In the genomic region with DNA sequence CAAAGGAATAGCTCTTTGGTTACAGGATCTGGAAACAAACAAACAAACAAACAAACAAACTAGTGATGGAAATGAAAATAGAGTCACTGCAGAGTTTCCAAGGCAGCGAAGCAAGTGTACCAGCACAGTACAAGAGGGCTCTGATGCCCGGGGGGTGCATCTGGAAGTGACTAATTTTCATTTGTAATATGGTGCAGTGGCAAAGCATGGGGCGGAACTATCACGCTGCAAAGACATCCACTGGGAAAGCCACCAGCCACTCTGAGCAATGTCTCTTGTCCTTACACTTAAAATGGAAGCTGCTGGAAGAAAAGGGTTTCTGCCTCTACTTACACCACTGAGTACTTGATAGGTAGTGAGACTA, we compare ENCODE assay signal across 14 cellular contexts. TPM values are rescaled to one million over a fixed set of nuclear protein-coding genes. Genes with fewer than 3 reads are reported as not detected.
A peak's percentile ranks its signal among the peaks of the same experiment; 100 is the strongest.
DNase-seq lines count a peak whose midpoint lies in the region; ATAC-seq and TF ChIP-seq lines count a peak whose summit lies in the region.
"Had no signal": no experiment of that assay in that cellular context is flagged by ENCODE, and none has a peak within 500 bp of the region (broad histone marks: within the 10 kb centered on the region; RNA-seq: fewer than 3 reads in every experiment).

No MANE protein-coding gene starts in this region.

- H3K4me3 ChIP-seq in HUES48 (ENCODE audit: low read depth, low read length) (no peak overlapping the region), sigmoid colon (no peak overlapping the region)

- DNase-seq in activated naive CD8-positive, alpha-beta T cell treated with anti-CD3 and anti-CD28 coated beads, Interleukin-2, amount 50 U/mL, for 24 hours = no peak
- DNase-seq in naive B cell = no peak
- no peak for DNase-seq in HT-29 (ENCODE audit: low spot score)
- DNase-seq in sigmoid colon = no peak
- DNase-seq: COR-L47, cortex of kidney, head of caudate nucleus, small intestine, T1000 had no signal

- H3K9me3 ChIP-seq in HUES48 (ENCODE audit: control insufficient read depth, insufficient read depth, low read length) = no peaks in the 10 kb centered on the region
- H3K9me3 ChIP-seq in sigmoid colon = no peaks in the 10 kb centered on the region

- 54 to 94% methylated on average over 4 of the region's 4 CpGs for WGBS in sigmoid colon, 2 donors

- peak overlapping the region; percentile 35; the same call in 1 of the 2 replicates for H3K27ac ChIP-seq in C4-2B
- peak overlapping the region; percentile 72 for H3K27ac ChIP-seq in HUES48 (ENCODE audit: low read depth, low read length)
- no peak overlapping the region for H3K27ac ChIP-seq in sigmoid colon
- H3K27ac ChIP-seq: HL-60 had no signal

- ATAC-seq in activated naive CD8-positive, alpha-beta T cell treated with anti-CD3 and anti-CD28 coated beads, Interleukin-2, amount 50 U/mL, for 24 hours = no peak
- ATAC-seq in naive B cell (ENCODE audit: low read depth in 2 of 2) = no peak
- no peak for ATAC-seq in HG02763 (IDR thresholded peaks at IDR 0.05; ENCODE audit: unreplicated experiment)
- ATAC-seq in GM18511 (IDR thresholded peaks at IDR 0.05; ENCODE audit: unreplicated experiment) = no peak

- no peaks in the 10 kb centered on the region for H3K9me3 Mint-ChIP-seq in activated naive CD8-positive, alpha-beta T cell treated with anti-CD3 and anti-CD28 coated beads, Interleukin-2, amount 50 U/mL, for 24 hours
- no peaks in the 10 kb centered on the region for H3K9me3 Mint-ChIP-seq in naive B cell

- TF ChIP-seq POLR2A in sigmoid colon (IDR thresholded peaks at IDR 0.05) = no peak

- H3K27me3 Mint-ChIP-seq in activated naive CD8-positive, alpha-beta T cell treated with anti-CD3 and anti-CD28 coated beads, Interleukin-2, amount 50 U/mL, for 24 hours = no peaks in the 10 kb centered on the region
- no peaks in the 10 kb centered on the region for H3K27me3 Mint-ChIP-seq in naive B cell

- peaks cover 47% of the 10 kb centered on the region for H3K4me1 Mint-ChIP-seq in activated naive CD8-positive, alpha-beta T cell treated with anti-CD3 and anti-CD28 coated beads, Interleukin-2, amount 50 U/mL, for 24 hours
- peaks cover 40 to 64% (median 45%) of the 10 kb centered on the region in 3 donors for H3K4me1 Mint-ChIP-seq in naive B cell

- TF ChIP-seq CTCF in C4-2B (conservative IDR thresholded peaks at IDR 0.05) (no peak), sigmoid colon (IDR thresholded peaks at IDR 0.05) (no peak)

- H3K36me3 ChIP-seq in HUES48 (ENCODE audit: control insufficient read depth, insufficient read depth, low read length) = no peaks in the 10 kb centered on the region
- no peaks in the 10 kb centered on the region for H3K36me3 ChIP-seq in sigmoid colon

- H3K27me3 ChIP-seq in HUES48 (ENCODE audit: control insufficient read depth, insufficient read depth, low read length) = no peaks in the 10 kb centered on the region
- H3K27me3 ChIP-seq in sigmoid colon = no peaks in the 10 kb centered on the region

- H3K27ac Mint-ChIP-seq in activated naive CD8-positive, alpha-beta T cell treated with anti-CD3 and anti-CD28 coated beads, Interleukin-2, amount 50 U/mL, for 24 hours = peak overlapping the region; percentile 92
- peak overlapping the region in 5 of 6 donors; percentile 53 to 87 (median 80) for H3K27ac Mint-ChIP-seq in naive B cell

- H3K4me1 ChIP-seq in HUES48 (ENCODE audit: control insufficient read depth, insufficient read depth, low read length) (peaks cover 19% of the 10 kb centered on the region), sigmoid colon (peaks cover 0 to under 1% (median 0%) of the 10 kb centered on the region in 4 donors)

- H3K4me3 Mint-ChIP-seq in activated naive CD8-positive, alpha-beta T cell treated with anti-CD3 and anti-CD28 coated beads, Interleukin-2, amount 50 U/mL, for 24 hours = no peak overlapping the region
- H3K4me3 Mint-ChIP-seq in naive B cell = no peak overlapping the region

- TF ChIP-seq EP300 in sigmoid colon (IDR thresholded peaks at IDR 0.05) = no peak

- intact Hi-C loops in sigmoid colon (cut with DNase I) = no loop called here

- H3K36me3 Mint-ChIP-seq in activated naive CD8-positive, alpha-beta T cell treated with anti-CD3 and anti-CD28 coated beads, Interleukin-2, amount 50 U/mL, for 24 hours (ENCODE audit: low read depth) = peaks cover 33% of the 10 kb centered on the region
- peaks cover 13 to 20% of the 10 kb centered on the region in 2 donors for H3K36me3 Mint-ChIP-seq in naive B cell

- H3K9ac ChIP-seq in HUES48 (ENCODE audit: low read depth, low read length) = no peak overlapping the region

RNA-seq across cellular contexts. Expression of a gene that starts 44.4 kb away (rescaled TPM):
- polyA plus RNA-seq in naive B cell (ENCODE audit: low read depth in 6 of 6) (10 to 100 TPM; 42.0 to 80.5 (median 48.1) TPM), sigmoid colon (10 to 100 TPM; 20.5 to 42.5 (median 23.4) TPM)
- total RNA-seq in HT-29 (2014; rRNA removed; shearing (Covaris generic)) = 35.4 and 36.4 TPM in 2 replicates
- total RNA-seq in sigmoid colon = 10 to 100 TPM; 13.8 to 21.4 (median 20.0) TPM

Comparison
In these comparisons a context has a peak if more than half of its experiments do, and no peak if none do; other contexts are left out.
1. H3K27ac ChIP-seq: peak in C4-2B (single experiment) and HUES48 (single experiment); none in sigmoid colon (0 of 4).